ENCODE assay signal across 2 cellular contexts in the genomic region with DNA sequence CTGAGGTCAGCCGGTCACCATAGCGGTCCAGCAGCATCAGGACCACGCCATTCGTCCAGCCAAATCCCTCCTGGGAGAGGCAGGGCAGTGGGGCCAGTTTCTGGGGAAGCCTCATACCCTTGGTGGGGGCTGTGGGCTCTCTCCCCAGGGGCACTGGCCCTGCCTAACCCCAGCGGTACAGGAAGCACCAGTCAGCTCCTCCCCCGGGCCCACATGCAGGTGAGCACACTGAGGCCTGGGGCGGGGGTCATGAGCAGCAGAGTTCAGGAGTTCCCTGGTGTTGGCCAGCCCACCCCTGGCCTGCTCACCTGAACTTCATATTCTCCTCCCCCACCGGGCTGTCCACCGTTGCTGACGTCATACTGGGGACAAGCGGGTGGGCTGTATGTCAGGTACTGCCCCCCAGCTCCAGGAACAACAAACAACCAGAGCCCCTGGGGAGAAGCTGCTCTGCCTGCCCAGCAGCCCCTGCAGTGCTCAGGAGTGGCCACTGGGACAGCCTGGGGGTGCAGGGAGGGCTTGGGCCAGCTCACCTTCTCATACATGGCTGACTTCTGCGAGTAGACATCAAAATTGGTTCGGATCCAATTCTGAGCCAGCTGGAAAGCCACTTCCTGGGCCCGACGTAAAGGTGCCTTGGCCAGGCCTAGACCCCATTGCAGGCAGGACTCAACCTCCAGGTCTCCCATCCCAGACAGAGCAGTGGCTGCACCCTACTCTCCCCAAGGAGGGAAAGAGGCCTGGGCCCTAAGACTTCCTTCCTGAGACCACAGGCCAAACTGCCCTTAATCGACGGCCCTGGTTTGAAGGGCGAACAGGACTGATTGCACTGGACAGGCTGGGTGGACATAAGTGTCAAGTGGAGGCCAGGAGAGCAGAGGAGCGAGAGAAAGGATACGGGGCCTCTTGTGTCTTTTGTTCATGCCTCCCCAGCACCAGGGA.
TF ChIP-seq lines count a peak whose summit lies in the region.

No MANE protein-coding gene starts in this region.

TF ChIP-seq in H1, 55 proteins besides CTCF, POLR2A, EP300 and RAD21:
- TF ChIP-seq CREB1 (IDR thresholded peaks at IDR 0.05) = peak; percentile 54; the same call in 1 of the 2 replicates
- TF ChIP-seq BACH1 (IDR thresholded peaks at IDR 0.05; ENCODE audit: low read length) = no peak
TF ChIP-seq in H1: peak in this region for 1.

TF ChIP-seq in neural cell, 6 proteins besides CTCF, POLR2A, EP300 and RAD21:
- no peak for TF ChIP-seq SMC3 (conservative IDR thresholded peaks at IDR 0.05; ENCODE audit: poor library complexity)
- TF ChIP-seq REST (IDR thresholded peaks at IDR 0.05; ENCODE audit: borderline replicate concordance) = no peak
- TF ChIP-seq TAF1 (IDR thresholded peaks at IDR 0.05; ENCODE audit: low read depth) = no peak
- no peak for TF ChIP-seq EZH2 (IDR thresholded peaks at IDR 0.05; ENCODE audit: borderline replicate concordance, insufficient read depth, low read length, poor library complexity, severe bottlenecking)
- no peak for TF ChIP-seq MXI1 (conservative IDR thresholded peaks at IDR 0.05; ENCODE audit: poor library complexity, severe bottlenecking)
- TF ChIP-seq POLR2AphosphoS5 (IDR thresholded peaks at IDR 0.05) = no peak
